12 cellular contexts compared by ENCODE assay signal in the genomic region with DNA sequence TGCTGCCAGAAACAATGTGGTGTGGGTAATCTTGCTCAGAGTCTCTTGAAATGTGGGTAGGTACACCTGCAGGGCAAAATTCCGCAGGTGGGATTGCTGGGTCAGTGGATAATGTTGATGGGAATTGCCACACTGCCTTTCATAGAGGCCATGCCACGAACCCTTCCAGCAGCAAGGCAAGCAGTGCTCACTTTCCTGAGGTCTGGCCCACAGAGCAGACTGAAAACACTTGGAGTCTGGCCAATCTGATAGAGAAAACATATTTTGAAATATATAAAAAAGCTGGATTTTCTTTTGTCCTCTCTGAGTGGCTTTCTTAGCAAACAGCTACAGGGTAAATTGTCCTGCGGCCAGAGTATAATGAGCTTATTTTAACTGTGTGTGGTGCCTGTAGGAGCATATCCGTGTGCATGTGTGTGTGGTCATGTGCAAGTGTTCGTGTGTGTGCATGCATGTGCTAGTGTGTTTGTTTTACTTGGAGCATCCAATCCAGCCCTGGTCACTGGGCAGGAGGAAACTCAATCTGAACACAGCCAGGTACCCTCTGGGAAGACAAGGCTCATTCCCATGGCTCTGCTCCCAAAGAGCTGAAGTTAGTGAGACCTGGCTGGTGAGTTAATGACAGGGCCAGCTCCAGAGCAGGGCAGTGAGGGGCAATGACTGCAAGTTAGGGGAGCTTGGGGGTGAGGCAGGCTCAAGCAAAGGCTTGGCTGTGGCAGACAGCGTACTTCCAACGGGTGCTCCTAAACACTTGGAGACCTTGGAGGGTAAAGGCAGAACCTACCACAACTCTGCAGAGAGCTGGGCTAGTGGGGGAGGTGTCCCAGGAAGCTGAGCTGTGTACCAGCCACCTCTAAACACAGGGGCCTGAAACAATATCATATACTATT.
DNase-seq lines count a peak whose midpoint lies in the region; ATAC-seq, FAIRE-seq and TF ChIP-seq lines count a peak whose summit lies in the region.
"Had no signal": no experiment of that assay in that cellular context is flagged by ENCODE, and none has a peak within 500 bp of the region (broad histone marks: within the 10 kb centered on the region; RNA-seq: fewer than 3 reads in every experiment).

No MANE protein-coding gene starts in this region.

- POLR2A ChIA-PET in activated CD4-positive, alpha-beta memory T cell treated with anti-CD3 and anti-CD28 coated beads for 36 hours (lab: Charles Lee) = no interaction called here

- H3K9me3 Mint-ChIP-seq in HFFc6 = peaks cover 11% of the 10 kb centered on the region
- H3K9me3 Mint-ChIP-seq in activated CD4-positive, alpha-beta memory T cell treated with anti-CD3 and anti-CD28 coated beads for 36 hours = peaks cover 4% of the 10 kb centered on the region

- no peak for TF ChIP-seq CTCF in BE2C (IDR thresholded peaks at IDR 0.05; ENCODE audit: low read depth, low read length)
- no peak for TF ChIP-seq CTCF in HFFc6 (IDR thresholded peaks at IDR 0.05)
- no peak for TF ChIP-seq CTCF in body of pancreas (IDR thresholded peaks at IDR 0.05)

- H3K4me1 Mint-ChIP-seq in HFFc6 (ENCODE audit: low read depth) = peaks cover 12% of the 10 kb centered on the region; the same call in 1 of the 2 replicates
- no peaks in the 10 kb centered on the region for H3K4me1 Mint-ChIP-seq in activated CD4-positive, alpha-beta memory T cell treated with anti-CD3 and anti-CD28 coated beads for 36 hours (ENCODE audit: low read depth)

- no peak for FAIRE-seq in frontal cortex (lab: Jason Lieb, UNC)

- H3K27me3 Mint-ChIP-seq in HFFc6 (ENCODE audit: insufficient read depth) = peaks cover 39% of the 10 kb centered on the region
- no peaks in the 10 kb centered on the region for H3K27me3 Mint-ChIP-seq in activated CD4-positive, alpha-beta memory T cell treated with anti-CD3 and anti-CD28 coated beads for 36 hours

- no peaks in the 10 kb centered on the region for H3K27me3 ChIP-seq in BE2C
- no peaks in the 10 kb centered on the region for H3K27me3 ChIP-seq in body of pancreas
- H3K27me3 ChIP-seq: colonic mucosa, SJCRH30 had no signal

- H3K36me3 ChIP-seq in BE2C = no peaks in the 10 kb centered on the region
- no peaks in the 10 kb centered on the region for H3K36me3 ChIP-seq in body of pancreas (replicated peaks in 1 of 2; ENCODE audit: insufficient read depth in 1 of 2, low read depth in 2 of 2)
- H3K36me3 ChIP-seq: colonic mucosa, SJCRH30 had no signal

- no peak overlapping the region for H3K27ac ChIP-seq in body of pancreas
- H3K27ac ChIP-seq: colonic mucosa, SJCRH30 had no signal

- no peak for TF ChIP-seq POLR2A in body of pancreas (IDR thresholded peaks at IDR 0.05)

- H3K4me3 Mint-ChIP-seq in HFFc6 = no peak overlapping the region
- no peak overlapping the region for H3K4me3 Mint-ChIP-seq in activated CD4-positive, alpha-beta memory T cell treated with anti-CD3 and anti-CD28 coated beads for 36 hours

- H3K9me3 ChIP-seq in BE2C (no peaks in the 10 kb centered on the region; the same call in 1 of the 2 replicates), body of pancreas (no peaks in the 10 kb centered on the region)
- H3K9me3 ChIP-seq: colonic mucosa, SJCRH30 had no signal

- 0 out of 2 replicates have a peak overlapping the region, but pooled peaks have one; percentile 9 for H3K4me3 ChIP-seq in BE2C (ENCODE audit: low read depth, low read length)
- H3K4me3 ChIP-seq in body of pancreas = no peak overlapping the region
- H3K4me3 ChIP-seq: colonic mucosa, SJCRH30 had no signal

- H3K27ac Mint-ChIP-seq in HFFc6 = no peak overlapping the region
- H3K27ac Mint-ChIP-seq in activated CD4-positive, alpha-beta memory T cell treated with anti-CD3 and anti-CD28 coated beads for 36 hours = no peak overlapping the region

- CTCF ChIA-PET in activated CD4-positive, alpha-beta memory T cell treated with anti-CD3 and anti-CD28 coated beads for 36 hours (lab: Charles Lee) = no interaction called here

- ATAC-seq in body of pancreas (peak; percentile 15), HG03442 (IDR thresholded peaks at IDR 0.05; ENCODE audit: unreplicated experiment) (no peak)

- peaks cover 6% of the 10 kb centered on the region; the same call in 1 of the 2 replicates for H3K36me3 Mint-ChIP-seq in HFFc6 (ENCODE audit: low read depth)
- no peaks in the 10 kb centered on the region for H3K36me3 Mint-ChIP-seq in activated CD4-positive, alpha-beta memory T cell treated with anti-CD3 and anti-CD28 coated beads for 36 hours

- DNase-seq in BE2C = peak; percentile 56
- peak; percentile 14 for DNase-seq in HFFc6
- DNase-seq in body of pancreas = no peak
- DNase-seq in left kidney (ENCODE audit: low read depth, low spot score) = peak; percentile 44
- no peak for DNase-seq in frontal cortex (ENCODE audit: low spot score in 2 of 2)
- no peak for DNase-seq in activated CD4-positive, alpha-beta memory T cell treated with anti-CD3 and anti-CD28 coated beads for 36 hours
- no peak for DNase-seq in NCI-H345 treated with DMSO at 0.1 percent for 48 hours (lab: John Stamatoyannopoulos, UW; ENCODE audit: unreplicated experiment)
- DNase-seq: activated CD4-positive, CD25-positive, alpha-beta regulatory T cell treated with anti-CD3 and anti-CD28 coated beads, Interleukin-2, amount 50 U/mL, for 72 hours; AML-193; colonic mucosa had no signal

- WGBS in body of pancreas, 2 donors = 65 to 70% methylated on average over 5 to 7 of the region's 7 CpGs

- H3K4me1 ChIP-seq in BE2C (peaks cover 24% of the 10 kb centered on the region), body of pancreas (no peaks in the 10 kb centered on the region)
- H3K4me1 ChIP-seq: colonic mucosa, SJCRH30 had no signal

- intact Hi-C loops in body of pancreas (cut with DNase I) = no loop called here
- intact Hi-C loops in activated CD4-positive, alpha-beta memory T cell treated with anti-CD3 and anti-CD28 coated beads for 36 hours (cut with micrococcal nuclease) = no loop called here

Comparison
In these comparisons a context has a peak if more than half of its experiments do, and no peak if none do; other contexts are left out.
1. DNase-seq: peak in BE2C (single experiment), HFFc6 (single experiment) and left kidney (single experiment); none in body of pancreas (0 of 4), frontal cortex (0 of 2), activated CD4-positive, alpha-beta memory T cell treated with anti-CD3 and anti-CD28 coated beads for 36 hours (single experiment) and NCI-H345 treated with DMSO at 0.1 percent for 48 hours (single experiment).